Comparison of ENCODE assay signal across 6 cellular contexts in genomic region chrX:9458034-9458433, GRCh38. TPM values are rescaled to one million over a fixed set of nuclear protein-coding genes. Genes with fewer than 3 reads are reported as not detected.
DNase-seq lines count a peak whose midpoint lies in the region; ATAC-seq lines count a peak whose summit lies in the region.
"Not testable (repeated sequence)": the region's sequence is repeated elsewhere in the genome, so short reads cannot be mapped to it uniquely, and the experiment has no call there.

No MANE protein-coding gene starts in this region.

- H3K27ac ChIP-seq in CD4-positive, alpha-beta memory T cell (ENCODE audit: low read depth, low read length): not testable (repeated sequence)

- H3K9me3 ChIP-seq in CD4-positive, alpha-beta memory T cell (ENCODE audit: control insufficient read depth in 1 of 2, low read length in 2 of 2); T-helper 17 cell (ENCODE audit: control insufficient read depth, low read length, poor library complexity, severe bottlenecking): not testable (repeated sequence)

- peaks cover 26 to 47% (median 35%) of the 10 kb centered on the region in 4 donors for H3K4me1 Mint-ChIP-seq in CD4-positive, alpha-beta memory T cell
- peaks cover 16% of the 10 kb centered on the region for H3K4me1 Mint-ChIP-seq in T-helper 17 cell
- H3K4me1 Mint-ChIP-seq in central memory CD8-positive, alpha-beta T cell: peaks cover 23% of the 10 kb centered on the region
- H3K4me1 Mint-ChIP-seq in naive thymus-derived CD8-positive, alpha-beta T cell: peaks cover 7 to 57% (median 46%) of the 10 kb centered on the region in 4 donors

- not testable (repeated sequence) for H3K36me3 ChIP-seq in CD4-positive, alpha-beta memory T cell (ENCODE audit: insufficient read depth, low read length)

- POLR2A ChIA-PET in CD4-positive, alpha-beta memory T cell (lab: Charles Lee; ENCODE audit: partially characterized antibody): not testable (repeated sequence)
- POLR2A ChIA-PET in naive thymus-derived CD8-positive, alpha-beta T cell (lab: Charles Lee): interaction anchor here (1.1 kb wide), 1 partner anchor 117 kb away, joined by 4 read pairs; no protein-coding TSS in a partner anchor

- H3K27me3 Mint-ChIP-seq in CD4-positive, alpha-beta memory T cell; T-helper 17 cell; central memory CD8-positive, alpha-beta T cell; naive thymus-derived CD8-positive, alpha-beta T cell: not testable (repeated sequence)

- not testable (repeated sequence) for H3K4me3 ChIP-seq in CD4-positive, alpha-beta memory T cell (ENCODE audit: low read length in 2 of 2)

- peaks cover 52% of the 10 kb centered on the region for H3K4me1 ChIP-seq in CD4-positive, alpha-beta memory T cell (ENCODE audit: insufficient read depth, low read length)

- H3K27me3 ChIP-seq in CD4-positive, alpha-beta memory T cell (ENCODE audit: insufficient read depth, low read length): not testable (repeated sequence)

- H3K27ac Mint-ChIP-seq in CD4-positive, alpha-beta memory T cell: peak overlapping the region in 4 of 7 donors; percentile 56 to 69 (median 62)
- peak overlapping the region; percentile 96 for H3K27ac Mint-ChIP-seq in T-helper 17 cell
- peak overlapping the region; percentile 49 for H3K27ac Mint-ChIP-seq in central memory CD8-positive, alpha-beta T cell (ENCODE audit: low read depth)
- peak overlapping the region in 8 of 10 donors; percentile 24 to 73 (median 58) for H3K27ac Mint-ChIP-seq in naive thymus-derived CD8-positive, alpha-beta T cell

- intact Hi-C loops in CD4-positive, alpha-beta memory T cell (cut with micrococcal nuclease): not testable (repeated sequence)

- not testable (repeated sequence) for ATAC-seq in T-helper 17 cell; central memory CD8-positive, alpha-beta T cell (replicated peaks; ENCODE audit: extremely low read depth, poor library complexity, severe bottlenecking); naive thymus-derived CD8-positive, alpha-beta T cell

- CTCF ChIA-PET in CD4-positive, alpha-beta memory T cell (lab: Charles Lee; ENCODE audit: partially characterized antibody): not testable (repeated sequence)

- not testable (repeated sequence) for H3K9me3 Mint-ChIP-seq in CD4-positive, alpha-beta memory T cell; central memory CD8-positive, alpha-beta T cell; naive thymus-derived CD8-positive, alpha-beta T cell

- DNase-seq in CD4-positive, alpha-beta memory T cell; T-helper 17 cell; naive thymus-derived CD8-positive, alpha-beta T cell: not testable (repeated sequence)
- DNase-seq in activated CD4-positive, alpha-beta T cell treated with anti-CD3 and anti-CD28 coated beads for 48 hours: peak; percentile 7
- peak in 1 of 2 donors; percentile 12 for DNase-seq in central memory CD8-positive, alpha-beta T cell (ENCODE audit: low spot score in 2 of 2)
- peak; percentile 20 for DNase-seq in iris pigment epithelial cell (ENCODE audit: low read depth)

- H3K4me3 Mint-ChIP-seq in CD4-positive, alpha-beta memory T cell; T-helper 17 cell; central memory CD8-positive, alpha-beta T cell; naive thymus-derived CD8-positive, alpha-beta T cell: not testable (repeated sequence)

- not testable (repeated sequence) for H3K36me3 Mint-ChIP-seq in CD4-positive, alpha-beta memory T cell; T-helper 17 cell (ENCODE audit: low read depth); central memory CD8-positive, alpha-beta T cell (ENCODE audit: insufficient read depth); naive thymus-derived CD8-positive, alpha-beta T cell

RNA-seq across cellular contexts. Expression of gene TBL1X, which starts 6.8 kb away (rescaled TPM):
- total RNA-seq in CD4-positive, alpha-beta memory T cell: 10 to 100 TPM; 48.1 to 50.5 TPM
- 10 to 100 TPM in 1 of 2 donors, 1 to 10 TPM in 1; 6.1 to 20.4 TPM for polyA plus RNA-seq in CD4-positive, alpha-beta memory T cell
- total RNA-seq in T-helper 17 cell: 10 to 100 TPM; 15.7 to 20.2 TPM
- 10 to 100 TPM; 48.5 to 49.5 TPM for total RNA-seq in naive thymus-derived CD8-positive, alpha-beta T cell
- polyA plus RNA-seq in naive thymus-derived CD8-positive, alpha-beta T cell: 10 to 100 TPM; 14.6 to 23.4 (median 18.6) TPM
